ENCODE assay signal across 13 cellular contexts in genomic region chr16:19595043-19595767, GRCh38. TPM values are rescaled to one million over a fixed set of nuclear protein-coding genes. Genes with fewer than 3 reads are reported as not detected.
DNase-seq lines count a peak whose midpoint lies in the region; ATAC-seq and TF ChIP-seq lines count a peak whose summit lies in the region.
"Had no signal": no experiment of that assay in that cellular context is flagged by ENCODE, and none has a peak within 500 bp of the region (broad histone marks: within the 10 kb centered on the region; RNA-seq: fewer than 3 reads in every experiment).

No MANE protein-coding gene starts in this region.

- no peak overlapping the region for H2AK5ac ChIP-seq in mesendoderm (ENCODE audit: low read length)

- no peaks in the 10 kb centered on the region for H3K79me1 ChIP-seq in mesendoderm (ENCODE audit: low read length)

- H3K23ac ChIP-seq in mesendoderm (ENCODE audit: low read length): no peak overlapping the region

- H4K5ac ChIP-seq in mesendoderm (ENCODE audit: low read length): no peak overlapping the region

- no peak overlapping the region for H3K4me3 ChIP-seq in choroid plexus epithelial cell (ENCODE audit: low read depth, low read length)
- H3K4me3 ChIP-seq in mesendoderm (ENCODE audit: low read length): no peak overlapping the region
- H3K4me3 ChIP-seq: gastrocnemius medialis had no signal

- ATAC-seq in HG03095 (IDR thresholded peaks at IDR 0.05; ENCODE audit: unreplicated experiment): no peak
- ATAC-seq: gastrocnemius medialis; naive thymus-derived CD8-positive, alpha-beta T cell had no signal

- H3K4me1 ChIP-seq in mesendoderm (ENCODE audit: control insufficient read depth, low read depth, low read length): no peaks in the 10 kb centered on the region
- H3K4me1 ChIP-seq: gastrocnemius medialis had no signal

- H3K4ac ChIP-seq in mesendoderm (ENCODE audit: low read depth, low read length): no peak overlapping the region

- H3K27ac ChIP-seq in mesendoderm (ENCODE audit: low read depth, low read length): no peak overlapping the region
- H3K27ac ChIP-seq: gastrocnemius medialis had no signal

- peak; percentile 51 for DNase-seq in AG09319 (ENCODE audit: extremely low read depth, low read depth)
- DNase-seq in LHCN-M2 (ENCODE audit: low read depth): peak; percentile 65
- peak; percentile 92 for DNase-seq in choroid plexus epithelial cell (ENCODE audit: low read depth)
- peak; percentile 78 for DNase-seq in mesendoderm
- no peak for DNase-seq in NCI-H748 (lab: John Stamatoyannopoulos, UW; ENCODE audit: unreplicated experiment)
- no peak for DNase-seq in activated CD4-positive, CD25-positive, alpha-beta regulatory T cell (lab: John Stamatoyannopoulos, UW)
- no peak for DNase-seq in germinal center (ENCODE audit: low spot score)
- DNase-seq: activated naive CD4-positive, alpha-beta T cell; gastrocnemius medialis; KG1; naive thymus-derived CD8-positive, alpha-beta T cell; NCI-H748 treated with DMSO at 0.1 percent for 48 hours had no signal

- no peak overlapping the region for H3K56ac ChIP-seq in mesendoderm (ENCODE audit: low read length)

- no peaks in the 10 kb centered on the region for H3K27me3 ChIP-seq in mesendoderm (ENCODE audit: insufficient read depth, low read length, poor library complexity)
- H3K27me3 ChIP-seq: gastrocnemius medialis had no signal

- TF ChIP-seq CTCF in AG09319 (IDR thresholded peaks at IDR 0.05; ENCODE audit: low read depth, low read length) (no peak), choroid plexus epithelial cell (conservative IDR thresholded peaks at IDR 0.05; ENCODE audit: low read depth, low read length) (no peak)

- no peak overlapping the region for H2BK120ac ChIP-seq in mesendoderm (ENCODE audit: low read depth, low read length)

- H3K36me3 ChIP-seq in mesendoderm (ENCODE audit: control insufficient read depth, insufficient read depth, low read length): no peaks in the 10 kb centered on the region

- no peak overlapping the region for H2BK5ac ChIP-seq in mesendoderm (ENCODE audit: low read length)

- no CpG with 5 or more reads among the region's 19 CpGs for WGBS in mesendoderm (ENCODE audit: extremely low coverage, insufficient coverage, low lambda C conversion rate)

- H3K18ac ChIP-seq in mesendoderm (ENCODE audit: low read length): no peak overlapping the region

- H2BK15ac ChIP-seq in mesendoderm (replicated peaks; ENCODE audit: low read depth): no peak overlapping the region

- H3K79me2 ChIP-seq in mesendoderm (ENCODE audit: control insufficient read depth, insufficient read depth, low read length): no peaks in the 10 kb centered on the region

- H4K8ac ChIP-seq in mesendoderm (ENCODE audit: low read depth, low read length): no peak overlapping the region

- no peak overlapping the region for H3K4me2 ChIP-seq in mesendoderm (ENCODE audit: low read length)

- no peak overlapping the region for H3K9ac ChIP-seq in mesendoderm (ENCODE audit: low read length)

RNA-seq across cellular contexts. Expression of gene VPS35L, which starts 39.7 kb away (rescaled TPM):
- total RNA-seq in LHCN-M2 (2014; rRNA removed): 36.4 and 41.8 TPM in 2 replicates
- 52.2 TPM for polyA plus RNA-seq in LHCN-M2 (2012)
- polyA plus RNA-seq in mesendoderm (2013, experiment 1 of 2): 29.5 TPM
- polyA plus RNA-seq in mesendoderm (2013, experiment 2 of 2): 30.1 TPM

Comparison
In these comparisons a context has a peak if more than half of its experiments do, and no peak if none do; other contexts are left out.
1. DNase-seq: peak in AG09319 (single experiment), LHCN-M2 (single experiment), choroid plexus epithelial cell (single experiment) and mesendoderm (single experiment); none in NCI-H748 (single experiment), activated CD4-positive, CD25-positive, alpha-beta regulatory T cell (0 of 4) and germinal center (single experiment).